20 cellular contexts compared by ENCODE assay signal in genomic region chr7:146937836-146938235, GRCh38.
"Had no signal": no experiment of that assay in that cellular context is flagged by ENCODE, and none has a peak within 500 bp of the region (broad histone marks: within the 10 kb centered on the region; RNA-seq: fewer than 3 reads in every experiment).

No MANE protein-coding gene starts in this region.

- H3K36me3 ChIP-seq: adrenal gland, ascending aorta, brain microvascular endothelial cell, neutrophil, ovary, prostate gland, right atrium auricular region, thyroid gland, upper lobe of right lung had no signal

- H3K9me3 ChIP-seq: ascending aorta, neutrophil, ovary, prostate gland, thyroid gland, upper lobe of right lung had no signal

- DNase-seq: activated gamma-delta T cell treated with Interleukin-2 at 50 U/mL for 16 hours; activated T-cell treated with anti-CD3 and anti-CD28 coated beads, Interleukin-2, amount 50 U/mL, for 1 hour; adrenal gland; brain microvascular endothelial cell; caudate nucleus; dermis blood vessel endothelial cell; effector CD8-positive, alpha-beta T cell; foreskin keratinocyte; immature natural killer cell; left ventricle myocardium superior; mammary epithelial cell; ovary; substantia nigra; thyroid gland; upper lobe of right lung had no signal

- H3K4me1 ChIP-seq: adrenal gland, ascending aorta, foreskin keratinocyte, prostate gland, right atrium auricular region, thyroid gland, upper lobe of right lung had no signal

- H3K4me3 ChIP-seq: adrenal gland, ascending aorta, ovary, prostate gland, right atrium auricular region, thyroid gland, upper lobe of right lung had no signal

- H3K27me3 ChIP-seq: adrenal gland, ascending aorta, brain microvascular endothelial cell, foreskin keratinocyte, neutrophil, ovary, right atrium auricular region, thyroid gland, upper lobe of right lung had no signal

- FAIRE-seq: TTC549 had no signal
